ENCODE assay signal across 23 cellular contexts in genomic region chr3:181549266-181549665, GRCh38.
"Had no signal": no experiment of that assay in that cellular context is flagged by ENCODE, and none has a peak within 500 bp of the region (broad histone marks: within the 10 kb centered on the region; RNA-seq: fewer than 3 reads in every experiment).

No MANE protein-coding gene starts in this region.

- H3K27ac Mint-ChIP-seq: activated B cell treated with CpG ODN at 0.5 μM for 24 hours; activated naive CD8-positive, alpha-beta T cell treated with anti-CD3 and anti-CD28 coated beads for 36 hours; naive thymus-derived CD4-positive, alpha-beta T cell; neural progenitor cell; progenitor cell of endocrine pancreas had no signal

- H3K4me3 ChIP-seq: left lung, lung, neural progenitor cell, tibial nerve, uterus had no signal

- H3K36me3 ChIP-seq: left lung, neural progenitor cell, tibial nerve, uterus had no signal

- H3K27me3 Mint-ChIP-seq: activated B cell treated with CpG ODN at 0.5 μM for 24 hours; activated naive CD8-positive, alpha-beta T cell treated with anti-CD3 and anti-CD28 coated beads for 36 hours; naive thymus-derived CD4-positive, alpha-beta T cell; progenitor cell of endocrine pancreas had no signal

- H3K27me3 ChIP-seq: left lung, neural progenitor cell, tibial nerve, uterus had no signal

- H3K4me3 Mint-ChIP-seq: activated B cell treated with CpG ODN at 0.5 μM for 24 hours; activated naive CD8-positive, alpha-beta T cell treated with anti-CD3 and anti-CD28 coated beads for 36 hours; naive thymus-derived CD4-positive, alpha-beta T cell; neural progenitor cell had no signal

- H3K36me3 Mint-ChIP-seq: activated naive CD8-positive, alpha-beta T cell treated with anti-CD3 and anti-CD28 coated beads for 36 hours; naive thymus-derived CD4-positive, alpha-beta T cell; neural progenitor cell had no signal

- H3K27ac ChIP-seq: left lung, neural progenitor cell, tibial nerve, uterus had no signal

- H3K9me3 Mint-ChIP-seq: activated B cell treated with CpG ODN at 0.5 μM for 24 hours, neural progenitor cell had no signal

- H3K9me3 ChIP-seq: left lung, tibial nerve, uterus had no signal

- H3K4me1 ChIP-seq: left lung, tibial nerve, uterus had no signal

- ATAC-seq: left lung; naive thymus-derived CD4-positive, alpha-beta T cell; stimulated activated naive CD8-positive, alpha-beta T cell treated with anti-CD3 and anti-CD28 coated beads, Interleukin-15, Interleukin-2, amounts not matched to agents 100 U/mL and 50 U/mL, for 24 hours had no signal

- H3K4me1 Mint-ChIP-seq: activated B cell treated with CpG ODN at 0.5 μM for 24 hours; activated naive CD8-positive, alpha-beta T cell treated with anti-CD3 and anti-CD28 coated beads for 36 hours; naive thymus-derived CD4-positive, alpha-beta T cell; neural progenitor cell had no signal

- DNase-seq: activated B cell treated with CpG ODN at 0.5 μM for 24 hours; activated CD4-positive, alpha-beta T cell treated with anti-CD3 and anti-CD28 coated beads for 4 hours; activated CD4-positive, alpha-beta T cell treated with anti-CD3 and anti-CD28 coated beads, Interleukin-2, amount 50 U/mL, for 48 hours; activated naive CD4-positive, alpha-beta T cell treated with Interleukin-2 at 50 U/mL for 16 hours; activated naive CD8-positive, alpha-beta T cell treated with anti-CD3 and anti-CD28 coated beads for 36 hours; activated T-cell treated with anti-CD3 and anti-CD28 coated beads, Interleukin-2, amount 50 U/mL, for 48 hours; effector CD4-positive, alpha-beta T cell; erythroblast; foreskin melanocyte; hippocampal formation; kidney glomerular epithelial cell; left lung; naive thymus-derived CD4-positive, alpha-beta T cell; retina; stimulated activated CD4-positive, alpha-beta T cell treated with anti-CD3 and anti-CD28 coated beads, Interleukin-4, amount 100 ng/mL, for 24 hours; stimulated activated naive CD8-positive, alpha-beta T cell treated with anti-CD3 and anti-CD28 coated beads, Interleukin-15, Interleukin-2, amounts not matched to agents 100 U/mL and 50 U/mL, for 24 hours; T-helper 1 cell; T-helper 9 cell; uterus had no signal
